ENCODE assay signal across 8 cellular contexts in the genomic region with DNA sequence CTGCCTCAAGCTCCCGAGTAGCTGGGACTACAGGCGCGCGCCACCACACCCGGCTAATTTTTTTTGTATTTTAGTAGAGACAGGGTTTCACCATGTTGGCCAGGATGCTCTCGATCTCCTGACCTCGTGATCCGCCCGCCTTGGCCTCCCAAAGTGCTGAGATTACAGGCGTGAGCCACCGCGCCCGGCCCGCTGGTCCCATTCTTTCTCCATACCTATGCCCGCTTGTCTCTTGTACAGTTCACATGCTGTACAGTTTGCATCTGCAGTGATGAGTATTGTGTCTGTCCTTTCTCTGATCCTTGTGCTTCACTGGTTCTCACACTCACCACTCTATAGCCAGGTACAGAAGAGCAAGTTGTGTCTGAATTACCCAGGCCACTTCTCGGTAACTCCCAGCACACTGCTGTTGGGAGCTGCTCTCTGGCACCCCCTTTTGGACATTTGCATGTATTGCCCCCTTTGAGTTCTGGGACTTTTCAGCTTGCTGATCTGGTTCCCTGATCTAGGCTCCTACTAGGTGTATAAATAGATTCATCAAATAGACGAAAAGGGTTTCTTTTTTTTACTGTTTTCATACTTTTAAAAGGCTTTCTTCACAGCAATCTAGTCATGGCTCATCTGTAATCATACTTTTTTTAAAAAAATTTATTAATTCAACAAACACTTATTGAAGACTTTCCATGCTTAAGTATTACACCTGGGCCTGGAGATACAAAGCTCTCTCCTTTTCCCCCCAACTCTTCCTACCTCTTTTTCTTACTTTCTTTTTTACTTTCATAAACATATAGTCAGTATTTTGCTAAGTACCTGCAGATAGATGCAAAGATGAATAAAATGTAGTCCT. TPM values are rescaled to one million over a fixed set of nuclear protein-coding genes. Genes with fewer than 3 reads are reported as not detected.
DNase-seq lines count a peak whose midpoint lies in the region; ATAC-seq, FAIRE-seq and TF ChIP-seq lines count a peak whose summit lies in the region.

No MANE protein-coding gene starts in this region.

- H3K9ac ChIP-seq in keratinocyte (ENCODE audit: control insufficient read depth, extremely low read depth, insufficient read depth, low read length): no peak overlapping the region

- H3K4me1 ChIP-seq in keratinocyte (ENCODE audit: control insufficient read depth, extremely low read depth, insufficient read depth, low read length): peaks cover 19% of the 10 kb centered on the region

- dilution Hi-C loops in keratinocyte (cut with MboI; ENCODE audit: extremely low pct_ligation_motif_present, low sequenced_read_pairs): loop anchor here (25.0 kb wide), 1 partner anchor 184 kb away; no protein-coding TSS in a partner anchor

- H2AFZ ChIP-seq in keratinocyte (ENCODE audit: control insufficient read depth, low read length): no peak overlapping the region

- H3K9me3 ChIP-seq in WERI-Rb-1 (ENCODE audit: severe bottlenecking) (no peaks in the 10 kb centered on the region), keratinocyte (ENCODE audit: control insufficient read depth, low read depth, low read length) (no peaks in the 10 kb centered on the region)

- no peaks in the 10 kb centered on the region for H3K79me2 ChIP-seq in keratinocyte (ENCODE audit: control insufficient read depth, insufficient read depth, low read length)

- peak; percentile 55 for ATAC-seq in HG02642 (IDR thresholded peaks at IDR 0.05; ENCODE audit: poor library complexity, unreplicated experiment)

- H3K4me2 ChIP-seq in keratinocyte (ENCODE audit: control insufficient read depth, extremely low read depth, insufficient read depth, low read depth, low read length): no peak overlapping the region

- no peaks in the 10 kb centered on the region for H3K27me3 ChIP-seq in WERI-Rb-1 (ENCODE audit: insufficient read depth, low read depth, severe bottlenecking)
- H3K27me3 ChIP-seq in keratinocyte (ENCODE audit: control insufficient read depth, extremely low read depth, insufficient read depth, low read length): no peaks in the 10 kb centered on the region

- TF ChIP-seq CTCF in WERI-Rb-1 (IDR thresholded peaks at IDR 0.05; ENCODE audit: low read depth, low read length) (peak; percentile 81), keratinocyte (optimal IDR thresholded peaks at IDR 0.05 in 1 of 3, IDR thresholded peaks at IDR 0.05 in 1 of 3, conservative IDR thresholded peaks at IDR 0.05 in 1 of 3; ENCODE audit: extremely low read depth in 1 of 3, insufficient read depth in 2 of 3, low read length in 3 of 3) (peak; percentile 84 to 93 (median 89))

- no peaks in the 10 kb centered on the region for H4K20me1 ChIP-seq in keratinocyte (ENCODE audit: control insufficient read depth, extremely low read depth, insufficient read depth, low read length)

- DNase-seq in GM03348 (ENCODE audit: low spot score) (peak; percentile 80), NCI-H2107 treated with DMSO at 0.1 percent for 48 hours (lab: John Stamatoyannopoulos, UW; ENCODE audit: unreplicated experiment) (peak; percentile 85), WERI-Rb-1 (peak; percentile 64), T47D (ENCODE audit: low read depth in 1 of 2, low spot score in 1 of 2) (peak; percentile 37 to 86), keratinocyte (ENCODE audit: low read depth, low spot score) (no peak), GM19240 (ENCODE audit: insufficient read length, low spot score) (no peak)
- peak; percentile 64 to 69 for DNase-seq in stimulated activated CD4-positive, alpha-beta T cell treated with anti-CD3 and anti-CD28 coated beads, Interleukin-2, amount 100 ng/mL, for 48 hours

- in situ Hi-C loops in T47D (cut with HindIII; ENCODE audit: low pct_unique_long_range_greater_than_20kb, low sequenced_read_pairs): no loop called here

- no peaks in the 10 kb centered on the region for H3K9me1 ChIP-seq in keratinocyte (ENCODE audit: control insufficient read depth, extremely low read depth, insufficient read depth, low read length)

- no peak overlapping the region for H3K27ac ChIP-seq in WERI-Rb-1
- H3K27ac ChIP-seq in keratinocyte (ENCODE audit: control insufficient read depth, insufficient read depth, low read length): no peak overlapping the region

- H3K36me3 ChIP-seq in WERI-Rb-1 (no peaks in the 10 kb centered on the region), keratinocyte (ENCODE audit: control insufficient read depth in 2 of 2, extremely low read depth in 1 of 2, insufficient read depth in 2 of 2, low read length in 2 of 2) (no peaks in the 10 kb centered on the region)

- H3K4me3 ChIP-seq in WERI-Rb-1 (ENCODE audit: low read depth, low read length) (no peak overlapping the region), keratinocyte (ENCODE audit: control insufficient read depth in 2 of 3, extremely low read depth in 1 of 3, insufficient read depth in 2 of 3, low read depth in 1 of 3, low read length in 3 of 3) (no peak overlapping the region)

- FAIRE-seq in keratinocyte (lab: Jason Lieb, UNC): peak; percentile 84

RNA-seq across cellular contexts. Expression of gene AOAH, which starts 53.5 kb away (rescaled TPM):
- 0.43 to 0.54 TPM (median 0.45 TPM) in 3 replicates for polyA plus RNA-seq in keratinocyte
- polyA plus RNA-seq in keratinocyte (2011; ENCODE audit: low read depth): not detected
- polyA plus RNA-seq in keratinocyte (2011; cell fraction: cytosol; rRNA removed): 0.43 and 0.92 TPM in 2 replicates
- polyA plus RNA-seq in keratinocyte (2011; cell fraction: nucleus; rRNA removed): 0.92 and 2.0 TPM in 2 replicates
- 0.25 TPM in 1 of 2 replicates, not detected in the other for polyA plus RNA-seq in keratinocyte (2012; ENCODE audit: low replicate concordance)
- polyA minus RNA-seq in keratinocyte: 0.61 to 1.0 TPM in 2 of 3 replicates, not detected in the other
- polyA minus RNA-seq in keratinocyte (2011; cell fraction: cytosol; rRNA and poly(A)+ RNA removed): not detected
- 0.42 and 0.62 TPM in 2 replicates for polyA minus RNA-seq in keratinocyte (2011; cell fraction: nucleus; rRNA and poly(A)+ RNA removed)

Comparison
In these comparisons a context has a peak if more than half of its experiments do, and no peak if none do; other contexts are left out.
1. DNase-seq: peak in GM03348 (single experiment), NCI-H2107 treated with DMSO at 0.1 percent for 48 hours (single experiment), WERI-Rb-1 (single experiment), T47D (2 of 2) and stimulated activated CD4-positive, alpha-beta T cell treated with anti-CD3 and anti-CD28 coated beads, Interleukin-2, amount 100 ng/mL, for 48 hours (2 of 2); none in keratinocyte (single experiment) and GM19240 (single experiment).